ENCODE assay signal across 8 cellular contexts in genomic region chr6:27138837-27139752, GRCh38.
DNase-seq lines count a peak whose midpoint lies in the region; ATAC-seq and TF ChIP-seq lines count a peak whose summit lies in the region.

No MANE protein-coding gene starts in this region.

- H3K27ac Mint-ChIP-seq in H9 (peak overlapping the region; percentile 99 to 100 (median 99)), naive B cell (peak overlapping the region; percentile 95 to 99 (median 97))

- ATAC-seq in naive B cell (ENCODE audit: low read depth in 2 of 2) = peak; percentile 86 to 89

- peak overlapping the region; percentile 61 for H3K18ac ChIP-seq in H9 (ENCODE audit: insufficient read length, low read depth, low read length)

- H4K20me1 ChIP-seq in H9 (ENCODE audit: control insufficient read depth, insufficient read depth, insufficient read length) = no peaks in the 10 kb centered on the region

- H3K4me3 Mint-ChIP-seq in H9 (peak overlapping the region; percentile 93 to 99), naive B cell (peak overlapping the region; percentile 93 to 99 (median 98))

- H2BK120ac ChIP-seq in H9 (ENCODE audit: low read depth, low read length, poor library complexity, severe bottlenecking) = peak overlapping the region; percentile 96

- H3K56ac ChIP-seq in H9 (ENCODE audit: insufficient read length, low read depth, low read length) = peak overlapping the region; percentile 21

- H3K27me3 Mint-ChIP-seq in H9 (ENCODE audit: low read depth) (peaks cover 3% of the 10 kb centered on the region; the same call in 1 of the 2 replicates), naive B cell (no peaks in the 10 kb centered on the region)

- H3K36me3 ChIP-seq in esophagus (ENCODE audit: control insufficient read depth in 2 of 2, insufficient read depth in 2 of 2, low read length in 1 of 2) (no peaks in the 10 kb centered on the region), thymus (ENCODE audit: control insufficient read depth, insufficient read depth) (no peaks in the 10 kb centered on the region)

- no peak overlapping the region for H4K8ac ChIP-seq in H9 (replicated peaks; ENCODE audit: insufficient read length, low read depth, low read length)

- no peak overlapping the region for H2BK15ac ChIP-seq in H9 (ENCODE audit: low read depth, low read length)

- H3K9me3 Mint-ChIP-seq in H9 = no peaks in the 10 kb centered on the region; a peak in 1 of 5 replicates
- peaks cover 0 to 1% (median 0%) of the 10 kb centered on the region in 7 donors for H3K9me3 Mint-ChIP-seq in naive B cell

- no peak overlapping the region for H4K91ac ChIP-seq in H9 (ENCODE audit: insufficient read length, low read depth, low read length)

- H3K9ac ChIP-seq in H9 (ENCODE audit: extremely low read depth, insufficient read length, low read length) = peak overlapping the region; percentile 86

- no peak overlapping the region for H3K4ac ChIP-seq in H9 (ENCODE audit: low read depth, low read length)

- no peaks in the 10 kb centered on the region; the same call in 1 of the 2 replicates for H3K79me2 ChIP-seq in H9 (ENCODE audit: insufficient read depth, low read length)

- H2BK20ac ChIP-seq in H9 (ENCODE audit: low read depth, low read length, poor library complexity, severe bottlenecking) = no peak overlapping the region

- H3K14ac ChIP-seq in H9 (ENCODE audit: insufficient read depth, low read length) = peak overlapping the region; percentile 83; the same call in 1 of the 2 replicates

- H2AK5ac ChIP-seq in H9 (ENCODE audit: insufficient read length, low read length) = no peak overlapping the region

- no peaks in the 10 kb centered on the region for H3K79me1 ChIP-seq in H9 (ENCODE audit: insufficient read depth, low read depth, low read length, poor library complexity, severe bottlenecking)

- DNase-seq in H9 (peak; percentile 87), NB4 (ENCODE audit: low read depth) (peak; percentile 98), naive B cell (peak; percentile 77), A172 (ENCODE audit: low spot score) (no peak)
- peak; percentile 90 for DNase-seq in activated CD8-positive, alpha-beta memory T cell treated with anti-CD3 and anti-CD28 coated beads for 24 hours

- H3K23ac ChIP-seq in H9 (ENCODE audit: insufficient read length, low read depth, low read length) = no peak overlapping the region

- H2BK12ac ChIP-seq in H9 (ENCODE audit: insufficient read length, low read depth, low read length) = no peak overlapping the region

- no peak overlapping the region for H4K5ac ChIP-seq in H9 (ENCODE audit: insufficient read length, low read depth, low read length)

- H2BK5ac ChIP-seq in H9 (ENCODE audit: insufficient read length, low read length) = peak overlapping the region; percentile 23

- H3K27me3 ChIP-seq in H9 (ENCODE audit: insufficient read depth, low read length) (no peaks in the 10 kb centered on the region), esophagus (ENCODE audit: control insufficient read depth in 1 of 2, insufficient read depth in 2 of 2, low read length in 2 of 2) (no peaks in the 10 kb centered on the region), thymus (ENCODE audit: control insufficient read depth, insufficient read depth) (no peaks in the 10 kb centered on the region)

- H3K4me1 ChIP-seq in H9 (ENCODE audit: insufficient read depth, low read length) (peaks cover 2% of the 10 kb centered on the region; the same call in 1 of the 2 replicates), esophagus (ENCODE audit: control insufficient read depth in 2 of 2, insufficient read depth in 2 of 2, low read length in 1 of 2) (peaks cover 4% of the 10 kb centered on the region in 2 donors), thymus (ENCODE audit: control insufficient read depth, insufficient read depth, low read length) (peaks cover 9% of the 10 kb centered on the region)

- H3K36me3 Mint-ChIP-seq in H9 (ENCODE audit: insufficient read depth in 1 of 3, low read depth in 3 of 3) = peaks cover 0 to 9% (median 6%) of the 10 kb centered on the region in 3 experiments; a peak in 5 of 7 replicates
- peaks cover 0 to 10% of the 10 kb centered on the region in 2 donors for H3K36me3 Mint-ChIP-seq in naive B cell

- peak overlapping the region; percentile 74 for H3K27ac ChIP-seq in H9 (ENCODE audit: insufficient read length, low read depth, low read length)
- peak overlapping the region; percentile 81 to 96 for H3K27ac ChIP-seq in esophagus (ENCODE audit: low read depth in 2 of 2, low read length in 1 of 2)
- H3K27ac ChIP-seq in thymus (ENCODE audit: low read depth) = peak overlapping the region; percentile 67

- H3K9me3 ChIP-seq in H9 (ENCODE audit: control insufficient read depth, low read depth, low read length) (no peaks in the 10 kb centered on the region), esophagus (ENCODE audit: control insufficient read depth in 2 of 2, insufficient read depth in 1 of 2, low read depth in 1 of 2, low read length in 1 of 2) (no peaks in the 10 kb centered on the region), thymus (ENCODE audit: control insufficient read depth) (no peaks in the 10 kb centered on the region)

- H3K23me2 ChIP-seq in H9 (ENCODE audit: insufficient read length, low read depth, low read length, poor library complexity, severe bottlenecking) = no peaks in the 10 kb centered on the region

- no CpG with 5 or more reads among the region's 36 CpGs for WGBS in H9 (ENCODE audit: extremely low coverage, insufficient read length, low lambda C conversion rate)
- WGBS in esophagus, 2 donors = 7% methylated on average over 36 of the region's 36 CpGs
- WGBS in thymus = 1% methylated on average over 36 of the region's 36 CpGs

- TF ChIP-seq CTCF in H9 (conservative IDR thresholded peaks at IDR 0.05) = no peak
- no peak for TF ChIP-seq CTCF in NB4 (IDR thresholded peaks at IDR 0.05; ENCODE audit: low read depth, low read length)

- H3K4me1 Mint-ChIP-seq in H9 = peaks cover 38 to 46% of the 10 kb centered on the region in 2 experiments
- peaks cover 26 to 70% (median 50%) of the 10 kb centered on the region in 3 donors for H3K4me1 Mint-ChIP-seq in naive B cell

- peak overlapping the region; percentile 51 for H3K4me2 ChIP-seq in H9 (ENCODE audit: insufficient read depth, insufficient read length, low read length)

- H2AFZ ChIP-seq in H9 (ENCODE audit: low read length) = no peak overlapping the region

- TF ChIP-seq POLR2A in NB4 (IDR thresholded peaks at IDR 0.05; ENCODE audit: extremely low read depth, insufficient read length) = peak; percentile 97

- H3K4me3 ChIP-seq in GM08714 (ENCODE audit: low read length) (peak overlapping the region; percentile 80), NB4 (ENCODE audit: low read depth, low read length) (peak overlapping the region; percentile 79), esophagus (ENCODE audit: low read depth in 1 of 2, low read length in 2 of 2) (peak overlapping the region; percentile 75 to 79), thymus (ENCODE audit: low read length) (peak overlapping the region; percentile 43)

- H3T11ph ChIP-seq in H9 (ENCODE audit: low read length) = no peak overlapping the region
